ENCODE assay signal across 2 cellular contexts in genomic region chr16:74373847-74374184, GRCh38. TPM values are rescaled to one million over a fixed set of nuclear protein-coding genes. Genes with fewer than 3 reads are reported as not detected.
"Had no signal": no experiment of that assay in that cellular context is flagged by ENCODE, and none has a peak within 500 bp of the region (broad histone marks: within the 10 kb centered on the region; RNA-seq: fewer than 3 reads in every experiment).

No MANE protein-coding gene starts in this region.

RNA-seq across cellular contexts. Expression of gene NPIPB15, which starts 2.3 kb away (rescaled TPM):
- total RNA-seq: vagina had no signal

RNA-seq across cellular contexts. Expression of gene CLEC18B, which starts 47.5 kb away (rescaled TPM):
- polyA plus RNA-seq: naive thymus-derived CD8-positive, alpha-beta T cell had no signal
